In genomic region chr4:94304365-94304971, GRCh38 we compare ENCODE assay signal across 9 cellular contexts. TPM values are rescaled to one million over a fixed set of nuclear protein-coding genes. Genes with fewer than 3 reads are reported as not detected.
A peak's percentile ranks its signal among the peaks of the same experiment; 100 is the strongest.
DNase-seq lines count a peak whose midpoint lies in the region; ATAC-seq and TF ChIP-seq lines count a peak whose summit lies in the region.
"Had no signal": no experiment of that assay in that cellular context is flagged by ENCODE, and none has a peak within 500 bp of the region (broad histone marks: within the 10 kb centered on the region; RNA-seq: fewer than 3 reads in every experiment).

No MANE protein-coding gene starts in this region.

- peak overlapping the region in 1 of 3 experiments; percentile 43 for H3K27ac Mint-ChIP-seq in nephron
- H3K27ac Mint-ChIP-seq in activated T-helper 2 cell treated with anti-CD3 and anti-CD28 coated beads, Interferon-gamma antibody, Interleukin-2, Interleukin-4, amounts not matched to agents 10 μg/mL and 5 μg/mL and 100 μg/mL, durations not matched to agents 14 hours and 24 hours and 36 hours: no peak overlapping the region

- DNase-seq in NCI-H1092 treated with DMSO at 0.1 percent for 48 hours (lab: John Stamatoyannopoulos, UW): peak; percentile 6
- no peak for DNase-seq in NCI-H1092 (lab: John Stamatoyannopoulos, UW)
- peak; percentile 35 for DNase-seq in NCI-H748 (lab: John Stamatoyannopoulos, UW; ENCODE audit: unreplicated experiment)
- DNase-seq in dermis microvascular lymphatic vessel endothelial cell (ENCODE audit: low read depth in 2 of 2): peak; percentile 31 to 54
- no peak for DNase-seq in NCI-H187 (lab: John Stamatoyannopoulos, UW)
- DNase-seq in activated T-helper 2 cell treated with anti-CD3 and anti-CD28 coated beads, Interferon-gamma antibody, Interleukin-2, Interleukin-4, amounts not matched to agents 10 μg/mL and 5 μg/mL and 100 μg/mL, durations not matched to agents 14 hours and 24 hours and 36 hours (ENCODE audit: low spot score): no peak

- peaks cover 32% of the 10 kb centered on the region for H3K4me1 Mint-ChIP-seq in nephron
- H3K4me1 Mint-ChIP-seq in activated T-helper 2 cell treated with anti-CD3 and anti-CD28 coated beads, Interferon-gamma antibody, Interleukin-2, Interleukin-4, amounts not matched to agents 10 μg/mL and 5 μg/mL and 100 μg/mL, durations not matched to agents 14 hours and 24 hours and 36 hours (ENCODE audit: low read depth): peaks cover 14% of the 10 kb centered on the region

- no peaks in the 10 kb centered on the region for H3K36me3 Mint-ChIP-seq in nephron (ENCODE audit: low read depth)
- no peaks in the 10 kb centered on the region for H3K36me3 Mint-ChIP-seq in activated T-helper 2 cell treated with anti-CD3 and anti-CD28 coated beads, Interferon-gamma antibody, Interleukin-2, Interleukin-4, amounts not matched to agents 10 μg/mL and 5 μg/mL and 100 μg/mL, durations not matched to agents 14 hours and 24 hours and 36 hours (ENCODE audit: low read depth)

- H3K9me3 Mint-ChIP-seq in nephron: no peaks in the 10 kb centered on the region
- no peaks in the 10 kb centered on the region for H3K9me3 Mint-ChIP-seq in activated T-helper 2 cell treated with anti-CD3 and anti-CD28 coated beads, Interferon-gamma antibody, Interleukin-2, Interleukin-4, amounts not matched to agents 10 μg/mL and 5 μg/mL and 100 μg/mL, durations not matched to agents 14 hours and 24 hours and 36 hours

- no peaks in the 10 kb centered on the region for H3K27me3 Mint-ChIP-seq in nephron (ENCODE audit: low read depth)
- H3K27me3 Mint-ChIP-seq in activated T-helper 2 cell treated with anti-CD3 and anti-CD28 coated beads, Interferon-gamma antibody, Interleukin-2, Interleukin-4, amounts not matched to agents 10 μg/mL and 5 μg/mL and 100 μg/mL, durations not matched to agents 14 hours and 24 hours and 36 hours (ENCODE audit: low read depth): peaks cover 1% of the 10 kb centered on the region

- H3K4me3 Mint-ChIP-seq in nephron: no peak overlapping the region
- no peak overlapping the region for H3K4me3 Mint-ChIP-seq in activated T-helper 2 cell treated with anti-CD3 and anti-CD28 coated beads, Interferon-gamma antibody, Interleukin-2, Interleukin-4, amounts not matched to agents 10 μg/mL and 5 μg/mL and 100 μg/mL, durations not matched to agents 14 hours and 24 hours and 36 hours (ENCODE audit: low read depth)

- intact Hi-C loops in activated T-helper 2 cell treated with anti-CD3 and anti-CD28 coated beads, Interferon-gamma antibody, Interleukin-2, Interleukin-4, amounts not matched to agents 10 μg/mL and 5 μg/mL and 100 μg/mL, durations not matched to agents 14 hours and 24 hours and 36 hours (cut with micrococcal nuclease): loop anchor here (1.0 to 5.0 kb wide), 3 partner anchors 33 to 292 kb away; no protein-coding TSS in a partner anchor

- peak; percentile 79 for ATAC-seq in GM21360 (IDR thresholded peaks at IDR 0.05; ENCODE audit: unreplicated experiment)

- peak; percentile 66 to 81 (median 76) for TF ChIP-seq CTCF in nephron (IDR thresholded peaks at IDR 0.05; ENCODE audit: unreplicated experiment in 3 of 3)

RNA-seq across cellular contexts. Expression of gene HPGDS, which starts 38.2 kb away (rescaled TPM):
- total RNA-seq in dermis microvascular lymphatic vessel endothelial cell: not detected in 2 replicates
- 0.23 and 0.37 TPM in 2 replicates for total RNA-seq in activated T-helper 2 cell treated with anti-CD3 and anti-CD28 coated beads, Interferon-gamma antibody, Interleukin-2, Interleukin-4, amounts not matched to agents 10 μg/mL and 5 μg/mL and 100 μg/mL, durations not matched to agents 14 hours and 24 hours and 36 hours
- total RNA-seq: activated CD8-positive, alpha-beta memory T cell treated with anti-CD3 and anti-CD28 coated beads for 36 hours had no signal

Comparison
In these comparisons a context has a peak if more than half of its experiments do, and no peak if none do; other contexts are left out.
1. DNase-seq: peak in NCI-H1092 treated with DMSO at 0.1 percent for 48 hours (single experiment), NCI-H748 (single experiment) and dermis microvascular lymphatic vessel endothelial cell (2 of 2); none in NCI-H1092 (single experiment), NCI-H187 (0 of 2) and activated T-helper 2 cell treated with anti-CD3 and anti-CD28 coated beads, Interferon-gamma antibody, Interleukin-2, Interleukin-4, amounts not matched to agents 10 μg/mL and 5 μg/mL and 100 μg/mL, durations not matched to agents 14 hours and 24 hours and 36 hours (single experiment).